22 cellular contexts compared by ENCODE assay signal in the genomic region with DNA sequence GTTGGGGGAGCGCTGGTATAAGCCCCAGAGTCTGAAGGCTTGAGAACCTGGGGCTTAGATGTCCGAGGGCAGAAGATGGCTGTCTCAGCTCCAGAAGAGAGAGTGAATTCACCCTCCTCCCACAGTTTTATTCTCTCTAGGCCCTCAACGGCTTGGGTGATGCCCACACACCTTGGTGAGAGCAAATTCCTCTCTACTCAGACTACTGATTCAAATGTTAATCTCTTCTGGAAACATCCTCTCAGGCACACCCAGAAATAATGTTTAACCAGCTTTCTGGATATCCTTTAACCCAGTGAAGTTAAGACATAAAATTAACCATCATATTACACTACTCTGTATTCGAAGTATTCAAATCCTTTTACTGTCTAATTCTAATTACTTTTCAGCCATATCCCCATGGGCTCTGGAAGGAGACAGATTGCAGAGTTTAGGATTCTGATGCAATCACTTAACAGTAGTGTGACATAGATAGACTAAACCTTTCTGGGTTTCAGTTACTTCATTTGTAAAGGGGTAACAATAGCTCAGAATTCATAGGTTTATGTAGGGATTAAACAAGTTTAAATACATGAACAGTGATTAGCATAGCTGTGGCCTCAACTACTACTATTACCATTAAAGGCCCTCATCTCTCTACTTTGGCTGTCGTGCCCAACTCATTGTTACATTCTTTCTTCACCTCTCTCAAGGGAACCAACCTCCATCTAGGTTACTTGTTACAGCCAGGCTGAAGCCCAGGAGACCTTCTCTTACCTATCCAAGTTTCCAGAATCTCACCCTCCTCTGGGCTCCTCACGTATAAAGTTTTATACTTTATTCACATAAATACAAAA. TPM values are rescaled to one million over a fixed set of nuclear protein-coding genes. Genes with fewer than 3 reads are reported as not detected.
DNase-seq lines count a peak whose midpoint lies in the region; ATAC-seq, FAIRE-seq and TF ChIP-seq lines count a peak whose summit lies in the region.
"Had no signal": no experiment of that assay in that cellular context is flagged by ENCODE, and none has a peak within 500 bp of the region (broad histone marks: within the 10 kb centered on the region; RNA-seq: fewer than 3 reads in every experiment).

No MANE protein-coding gene starts in this region.

- TF ChIP-seq CTCF in MCF 10A (IDR thresholded peaks at IDR 0.05; ENCODE audit: unreplicated experiment) (no peak), breast epithelium (IDR thresholded peaks at IDR 0.05) (no peak), WERI-Rb-1 (IDR thresholded peaks at IDR 0.05; ENCODE audit: low read depth, low read length) (no peak), glutamatergic neuron (IDR thresholded peaks at IDR 0.05; ENCODE audit: partially characterized antibody, unreplicated experiment) (no peak), natural killer cell (IDR thresholded peaks at IDR 0.05) (no peak)

- H3K27me3 ChIP-seq in breast epithelium (no peaks in the 10 kb centered on the region), WERI-Rb-1 (ENCODE audit: insufficient read depth, low read depth, severe bottlenecking) (no peaks in the 10 kb centered on the region), small intestine (ENCODE audit: control insufficient read depth in 2 of 2, insufficient read depth in 2 of 2, low read length in 2 of 2) (no peaks in the 10 kb centered on the region)
- H3K27me3 ChIP-seq: cardiac muscle cell, esophagus squamous epithelium had no signal

- H3K27ac Mint-ChIP-seq in MCF 10A (ENCODE audit: low read depth, unreplicated experiment) (peak overlapping the region; percentile 52), glutamatergic neuron (ENCODE audit: unreplicated experiment) (peak overlapping the region; percentile 39), natural killer cell (no peak overlapping the region)
- H3K27ac Mint-ChIP-seq: activated naive CD8-positive, alpha-beta T cell treated with anti-CD3 and anti-CD28 coated beads, Interleukin-2, amount 50 U/mL, for 24 hours; activated T-helper 17 cell treated with anti-CD3 and anti-CD28 coated beads, Interleukin-2, amount 50 U/mL, for 72 hours had no signal

- no peaks in the 10 kb centered on the region for H3K4me1 ChIP-seq in breast epithelium
- peaks cover 0 to 4% of the 10 kb centered on the region in 2 donors for H3K4me1 ChIP-seq in small intestine (ENCODE audit: control insufficient read depth in 2 of 2, insufficient read depth in 1 of 2, low read depth in 1 of 2, low read length in 1 of 2)

- H3K36me3 ChIP-seq in breast epithelium (no peaks in the 10 kb centered on the region), WERI-Rb-1 (no peaks in the 10 kb centered on the region), small intestine (ENCODE audit: control insufficient read depth in 2 of 2, insufficient read depth in 2 of 2, low read length in 2 of 2) (no peaks in the 10 kb centered on the region)
- H3K36me3 ChIP-seq: cardiac muscle cell, esophagus squamous epithelium, thoracic aorta had no signal

- CTCF ChIA-PET in MCF 10A (lab: Yijun Ruan, JAX) = no interaction called here

- BruUV-seq in MCF 10A (replicated peaks; lab: Mats Ljungman, UMichigan) = no TSS peak

- no peak for DNase-seq in MCF 10A (ENCODE audit: unreplicated experiment)
- DNase-seq in breast epithelium (ENCODE audit: low spot score in 2 of 2) = no peak
- no peak for DNase-seq in WERI-Rb-1
- DNase-seq in glutamatergic neuron = no peak
- peak; percentile 53 for DNase-seq in small intestine
- DNase-seq in natural killer cell = no peak
- no peak for DNase-seq in middle frontal gyrus (ENCODE audit: extremely low spot score, low spot score)
- DNase-seq: activated CD4-positive, CD25-positive, alpha-beta regulatory T cell treated with anti-CD3 and anti-CD28 coated beads, Interleukin-2, amount 50 U/mL, for 72 hours; activated naive CD8-positive, alpha-beta T cell treated with anti-CD3 and anti-CD28 coated beads, Interleukin-2, amount 50 U/mL, for 24 hours; effector CD4-positive, alpha-beta T cell; esophagus squamous epithelium; NCI-H2029; NCI-H524 treated with DMSO at 0.1 percent for 48 hours; PC-9; stimulated activated CD4-positive, alpha-beta T cell treated with anti-CD3 and anti-CD28 coated beads, Interleukin-12 subunit alpha, Interleukin-12 subunit beta, amount 100 ng/mL, for 4 hours; T1000 had no signal

- H3K27me3 Mint-ChIP-seq in MCF 10A (ENCODE audit: insufficient read depth, unreplicated experiment) (no peaks in the 10 kb centered on the region), glutamatergic neuron (ENCODE audit: unreplicated experiment) (peaks cover 2% of the 10 kb centered on the region), natural killer cell (ENCODE audit: low read depth in 2 of 2) (peaks cover 21 to 23% of the 10 kb centered on the region in 2 donors)

- FAIRE-seq in small intestine (lab: Jason Lieb, UNC) = no peak
- FAIRE-seq: islet of Langerhans had no signal

- no peak overlapping the region for H3K27ac ChIP-seq in breast epithelium
- peak overlapping the region; percentile 39 for H3K27ac ChIP-seq in WERI-Rb-1
- H3K27ac ChIP-seq in small intestine (ENCODE audit: low read depth in 1 of 2, low read length in 1 of 2) = peak overlapping the region in 1 of 2 donors; percentile 32
- H3K27ac ChIP-seq: cardiac muscle cell, esophagus squamous epithelium, PC-9 had no signal

- ATAC-seq in HG03521 (IDR thresholded peaks at IDR 0.05; ENCODE audit: unreplicated experiment) (no peak), natural killer cell (no peak)
- ATAC-seq: activated naive CD8-positive, alpha-beta T cell treated with anti-CD3 and anti-CD28 coated beads, Interleukin-2, amount 50 U/mL, for 24 hours; activated T-helper 17 cell treated with anti-CD3 and anti-CD28 coated beads, Interleukin-2, amount 50 U/mL, for 72 hours had no signal

- H3K4me1 Mint-ChIP-seq in MCF 10A (ENCODE audit: insufficient read depth, unreplicated experiment) (peaks cover 15% of the 10 kb centered on the region), glutamatergic neuron (ENCODE audit: low read depth, unreplicated experiment) (peaks cover 6% of the 10 kb centered on the region), natural killer cell (no peaks in the 10 kb centered on the region)
- H3K4me1 Mint-ChIP-seq: activated naive CD8-positive, alpha-beta T cell treated with anti-CD3 and anti-CD28 coated beads, Interleukin-2, amount 50 U/mL, for 24 hours; activated T-helper 17 cell treated with anti-CD3 and anti-CD28 coated beads, Interleukin-2, amount 50 U/mL, for 72 hours had no signal

- POLR2A ChIA-PET in MCF 10A (lab: Yijun Ruan, JAX) = no interaction called here

- intact Hi-C loops in MCF 10A (cut with micrococcal nuclease) = no loop called here
- intact Hi-C loops in breast epithelium (cut with DNase I; ENCODE audit: low total_unique reads) = no loop called here
- intact Hi-C loops in natural killer cell (cut with micrococcal nuclease) = no loop called here

- H3K36me3 Mint-ChIP-seq in MCF 10A (ENCODE audit: insufficient read depth, unreplicated experiment) (no peaks in the 10 kb centered on the region), glutamatergic neuron (ENCODE audit: unreplicated experiment) (no peaks in the 10 kb centered on the region), natural killer cell (no peaks in the 10 kb centered on the region)

- H3K9me3 Mint-ChIP-seq in MCF 10A (ENCODE audit: unreplicated experiment) (no peaks in the 10 kb centered on the region), glutamatergic neuron (ENCODE audit: unreplicated experiment) (no peaks in the 10 kb centered on the region), natural killer cell (no peaks in the 10 kb centered on the region)
- H3K9me3 Mint-ChIP-seq: activated naive CD8-positive, alpha-beta T cell treated with anti-CD3 and anti-CD28 coated beads, Interleukin-2, amount 50 U/mL, for 24 hours; activated T-helper 17 cell treated with anti-CD3 and anti-CD28 coated beads, Interleukin-2, amount 50 U/mL, for 72 hours had no signal

- H3K4me3 Mint-ChIP-seq in MCF 10A (ENCODE audit: unreplicated experiment) (no peak overlapping the region), glutamatergic neuron (ENCODE audit: unreplicated experiment) (no peak overlapping the region), natural killer cell (no peak overlapping the region)
- H3K4me3 Mint-ChIP-seq: activated naive CD8-positive, alpha-beta T cell treated with anti-CD3 and anti-CD28 coated beads, Interleukin-2, amount 50 U/mL, for 24 hours; activated T-helper 17 cell treated with anti-CD3 and anti-CD28 coated beads, Interleukin-2, amount 50 U/mL, for 72 hours; neural crest cell had no signal

- H3K4me3 ChIP-seq in breast epithelium (no peak overlapping the region), WERI-Rb-1 (ENCODE audit: low read depth, low read length) (no peak overlapping the region), small intestine (ENCODE audit: low read depth in 1 of 2, low read length in 2 of 2) (no peak overlapping the region)
- H3K4me3 ChIP-seq: cardiac muscle cell, esophagus squamous epithelium, PC-9 had no signal

- no peak for TF ChIP-seq POLR2A in breast epithelium (IDR thresholded peaks at IDR 0.05)

- H3K9me3 ChIP-seq in breast epithelium (no peaks in the 10 kb centered on the region), WERI-Rb-1 (ENCODE audit: severe bottlenecking) (no peaks in the 10 kb centered on the region), small intestine (ENCODE audit: control insufficient read depth, low read depth) (no peaks in the 10 kb centered on the region)
- H3K9me3 ChIP-seq: esophagus squamous epithelium, thoracic aorta had no signal

- WGBS in small intestine, 3 donors = 57 to 74% (median 67%) methylated on average over 6 of the region's 6 CpGs

RNA-seq across cellular contexts. Expression of a gene that starts 25.7 kb away (rescaled TPM):
- total RNA-seq in MCF 10A (2022) (15.0 and 16.4 TPM in 2 replicates), breast epithelium (10 to 100 TPM; 27.4 to 31.8 (median 28.5) TPM), glutamatergic neuron (ENCODE audit: unreplicated experiment) (44.9 TPM), natural killer cell (10 to 100 TPM in 2 of 3 donors, 1 to 10 TPM in 1; 8.9 to 11.2 (median 10.9) TPM)
- 10 to 100 TPM; 29.7 to 45.6 (median 30.4) TPM for polyA plus RNA-seq in small intestine

RNA-seq across cellular contexts. Expression of a gene that starts 43.2 kb away (rescaled TPM):
- total RNA-seq in MCF 10A (2022) (30.3 and 32.6 TPM in 2 replicates), breast epithelium (10 to 100 TPM; 40.0 to 99.9 (median 47.9) TPM), glutamatergic neuron (ENCODE audit: unreplicated experiment) (8.1 TPM), natural killer cell (10 to 100 TPM; 14.1 to 58.6 (median 16.6) TPM)
- polyA plus RNA-seq in small intestine = 10 to 100 TPM; 13.8 to 30.0 (median 27.8) TPM

Comparison
In these comparisons a context has a peak if more than half of its experiments do, and no peak if none do; other contexts are left out.
1. H3K27ac Mint-ChIP-seq: peak in MCF 10A (single experiment) and glutamatergic neuron (single experiment); none in natural killer cell (0 of 2).